1 cellular context compared by ENCODE assay signal in the genomic region with DNA sequence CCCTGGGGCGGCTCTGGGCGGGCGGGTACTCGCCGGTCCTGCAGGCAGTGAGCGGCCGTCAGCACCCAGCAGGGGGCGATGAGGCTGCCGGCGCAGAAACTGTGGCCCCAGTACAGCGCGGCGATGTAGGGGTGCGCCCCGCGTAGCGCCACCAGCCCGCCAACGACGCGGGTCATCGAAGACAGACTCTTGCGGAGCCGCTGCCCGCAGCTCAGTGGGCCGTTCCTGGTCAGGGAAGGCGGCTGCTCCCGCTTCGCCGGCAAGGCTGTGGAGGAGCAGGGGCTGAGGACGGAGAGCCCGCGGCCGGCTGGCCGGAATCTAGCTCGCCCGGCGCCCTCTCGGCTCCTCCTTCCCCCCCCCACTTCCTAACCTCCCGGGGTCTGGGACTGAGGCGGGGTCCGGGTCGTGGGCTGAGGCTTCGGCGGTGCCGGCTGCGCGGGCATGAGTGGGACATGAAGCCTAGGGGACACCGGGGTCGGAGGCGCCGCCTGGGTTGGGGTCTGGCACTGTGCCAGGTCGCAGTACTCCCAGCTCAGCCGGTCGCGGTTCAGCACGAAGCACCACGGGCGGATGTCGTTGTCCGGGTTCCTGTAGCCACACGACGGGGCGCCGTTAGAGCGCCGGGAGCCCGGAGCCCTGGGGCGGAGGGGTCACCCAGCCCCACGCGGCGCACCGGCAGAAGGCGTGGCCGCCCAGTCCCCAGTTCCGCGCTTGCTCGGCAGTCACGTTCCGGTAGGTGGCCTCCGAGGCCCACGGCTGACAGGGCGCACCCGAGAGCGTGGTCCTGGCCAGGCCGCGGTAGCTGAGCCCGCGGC.
TF ChIP-seq lines count a peak whose summit lies in the region.

No MANE protein-coding gene starts in this region.

TF ChIP-seq in K562, 482 proteins besides CTCF, POLR2A, EP300 and RAD21 (continues in another document):
- TF ChIP-seq RCOR1 (IDR thresholded peaks at IDR 0.05; ENCODE audit: borderline replicate concordance in 1 of 2, low read depth in 2 of 2, low read length in 2 of 2), result peak in 1 of 2 experiments; percentile 56; a peak in 3 of 4 replicates
- TF ChIP-seq, protein P1, sequence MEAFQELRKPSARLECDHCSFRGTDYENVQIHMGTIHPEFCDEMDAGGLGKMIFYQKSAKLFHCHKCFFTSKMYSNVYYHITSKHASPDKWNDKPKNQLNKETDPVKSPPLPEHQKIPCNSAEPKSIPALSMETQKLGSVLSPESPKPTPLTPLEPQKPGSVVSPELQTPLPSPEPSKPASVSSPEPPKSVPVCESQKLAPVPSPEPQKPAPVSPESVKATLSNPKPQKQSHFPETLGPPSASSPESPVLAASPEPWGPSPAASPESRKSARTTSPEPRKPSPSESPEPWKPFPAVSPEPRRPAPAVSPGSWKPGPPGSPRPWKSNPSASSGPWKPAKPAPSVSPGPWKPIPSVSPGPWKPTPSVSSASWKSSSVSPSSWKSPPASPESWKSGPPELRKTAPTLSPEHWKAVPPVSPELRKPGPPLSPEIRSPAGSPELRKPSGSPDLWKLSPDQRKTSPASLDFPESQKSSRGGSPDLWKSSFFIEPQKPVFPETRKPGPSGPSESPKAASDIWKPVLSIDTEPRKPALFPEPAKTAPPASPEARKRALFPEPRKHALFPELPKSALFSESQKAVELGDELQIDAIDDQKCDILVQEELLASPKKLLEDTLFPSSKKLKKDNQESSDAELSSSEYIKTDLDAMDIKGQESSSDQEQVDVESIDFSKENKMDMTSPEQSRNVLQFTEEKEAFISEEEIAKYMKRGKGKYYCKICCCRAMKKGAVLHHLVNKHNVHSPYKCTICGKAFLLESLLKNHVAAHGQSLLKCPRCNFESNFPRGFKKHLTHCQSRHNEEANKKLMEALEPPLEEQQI (IDR thresholded peaks at IDR 0.05), result no peak
- TF ChIP-seq TCF3 (CRISPR knock-in tag; IDR thresholded peaks at IDR 0.05), result peak; percentile 58
- no peak for TF ChIP-seq EZH2 (IDR thresholded peaks at IDR 0.05; ENCODE audit: borderline replicate concordance, low read depth, low read length)
- TF ChIP-seq, protein P2, sequence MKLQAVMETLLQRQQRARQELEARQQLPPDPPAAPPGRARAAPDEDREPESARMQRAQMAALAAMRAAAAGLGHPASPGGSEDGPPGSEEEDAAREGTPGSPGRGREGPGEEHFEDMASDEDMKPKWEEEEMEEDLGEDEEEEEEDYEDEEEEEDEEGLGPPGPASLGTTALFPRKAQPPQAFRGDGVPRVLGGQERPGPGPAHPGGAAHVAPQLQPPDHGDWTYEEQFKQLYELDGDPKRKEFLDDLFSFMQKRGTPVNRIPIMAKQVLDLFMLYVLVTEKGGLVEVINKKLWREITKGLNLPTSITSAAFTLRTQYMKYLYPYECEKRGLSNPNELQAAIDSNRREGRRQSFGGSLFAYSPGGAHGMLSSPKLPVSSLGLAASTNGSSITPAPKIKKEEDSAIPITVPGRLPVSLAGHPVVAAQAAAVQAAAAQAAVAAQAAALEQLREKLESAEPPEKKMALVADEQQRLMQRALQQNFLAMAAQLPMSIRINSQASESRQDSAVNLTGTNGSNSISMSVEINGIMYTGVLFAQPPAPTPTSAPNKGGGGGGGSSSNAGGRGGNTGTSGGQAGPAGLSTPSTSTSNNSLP (IDR thresholded peaks at IDR 0.05; ENCODE audit: borderline replicate concordance, low read depth, low read length), result no peak
- TF ChIP-seq GABPB1 (CRISPR knock-in tag; IDR thresholded peaks at IDR 0.05), result peak; percentile 74
- TF ChIP-seq, protein P3, sequence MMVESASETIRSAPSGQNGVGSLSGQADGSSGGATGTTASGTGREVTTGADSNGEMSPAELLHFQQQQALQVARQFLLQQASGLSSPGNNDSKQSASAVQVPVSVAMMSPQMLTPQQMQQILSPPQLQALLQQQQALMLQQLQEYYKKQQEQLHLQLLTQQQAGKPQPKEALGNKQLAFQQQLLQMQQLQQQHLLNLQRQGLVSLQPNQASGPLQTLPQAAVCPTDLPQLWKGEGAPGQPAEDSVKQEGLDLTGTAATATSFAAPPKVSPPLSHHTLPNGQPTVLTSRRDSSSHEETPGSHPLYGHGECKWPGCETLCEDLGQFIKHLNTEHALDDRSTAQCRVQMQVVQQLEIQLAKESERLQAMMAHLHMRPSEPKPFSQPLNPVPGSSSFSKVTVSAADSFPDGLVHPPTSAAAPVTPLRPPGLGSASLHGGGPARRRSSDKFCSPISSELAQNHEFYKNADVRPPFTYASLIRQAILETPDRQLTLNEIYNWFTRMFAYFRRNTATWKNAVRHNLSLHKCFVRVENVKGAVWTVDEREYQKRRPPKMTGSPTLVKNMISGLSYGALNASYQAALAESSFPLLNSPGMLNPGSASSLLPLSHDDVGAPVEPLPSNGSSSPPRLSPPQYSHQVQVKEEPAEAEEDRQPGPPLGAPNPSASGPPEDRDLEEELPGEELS (CRISPR knock-in tag; IDR thresholded peaks at IDR 0.05; ENCODE audit: borderline replicate concordance), result no peak
- peak; percentile 72 for TF ChIP-seq KDM5B (IDR thresholded peaks at IDR 0.05; ENCODE audit: insufficient replicate concordance, low read depth, low read length)
- no peak for TF ChIP-seq NFE2L1 (tag; IDR thresholded peaks at IDR 0.05; ENCODE audit: borderline replicate concordance, low read depth)
- no peak for TF ChIP-seq NR2C2 (CRISPR knock-in tag; IDR thresholded peaks at IDR 0.05)
- TF ChIP-seq NR2C2 (tag; IDR thresholded peaks at IDR 0.05), result peak; percentile 70
- TF ChIP-seq RUNX1 (IDR thresholded peaks at IDR 0.05; ENCODE audit: low read depth), result no peak
- no peak for TF ChIP-seq SRSF9 (IDR thresholded peaks at IDR 0.05; ENCODE audit: borderline replicate concordance, low read depth, low read length)
- TF ChIP-seq, protein P4, sequence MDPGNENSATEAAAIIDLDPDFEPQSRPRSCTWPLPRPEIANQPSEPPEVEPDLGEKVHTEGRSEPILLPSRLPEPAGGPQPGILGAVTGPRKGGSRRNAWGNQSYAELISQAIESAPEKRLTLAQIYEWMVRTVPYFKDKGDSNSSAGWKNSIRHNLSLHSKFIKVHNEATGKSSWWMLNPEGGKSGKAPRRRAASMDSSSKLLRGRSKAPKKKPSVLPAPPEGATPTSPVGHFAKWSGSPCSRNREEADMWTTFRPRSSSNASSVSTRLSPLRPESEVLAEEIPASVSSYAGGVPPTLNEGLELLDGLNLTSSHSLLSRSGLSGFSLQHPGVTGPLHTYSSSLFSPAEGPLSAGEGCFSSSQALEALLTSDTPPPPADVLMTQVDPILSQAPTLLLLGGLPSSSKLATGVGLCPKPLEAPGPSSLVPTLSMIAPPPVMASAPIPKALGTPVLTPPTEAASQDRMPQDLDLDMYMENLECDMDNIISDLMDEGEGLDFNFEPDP (CRISPR knock-in tag; IDR thresholded peaks at IDR 0.05), result no peak
- TF ChIP-seq PHTF2 (CRISPR knock-in tag; IDR thresholded peaks at IDR 0.05), result no peak
- TF ChIP-seq PHF20 (IDR thresholded peaks at IDR 0.05; ENCODE audit: partially characterized antibody), result peak; percentile 71
- TF ChIP-seq CREB1 (IDR thresholded peaks at IDR 0.05), result peak; percentile 29; the same call in 1 of the 2 replicates
- TF ChIP-seq CREB1 (CRISPR knock-in tag; IDR thresholded peaks at IDR 0.05), result peak; percentile 68; the same call in 1 of the 2 replicates
- TF ChIP-seq, protein P5, sequence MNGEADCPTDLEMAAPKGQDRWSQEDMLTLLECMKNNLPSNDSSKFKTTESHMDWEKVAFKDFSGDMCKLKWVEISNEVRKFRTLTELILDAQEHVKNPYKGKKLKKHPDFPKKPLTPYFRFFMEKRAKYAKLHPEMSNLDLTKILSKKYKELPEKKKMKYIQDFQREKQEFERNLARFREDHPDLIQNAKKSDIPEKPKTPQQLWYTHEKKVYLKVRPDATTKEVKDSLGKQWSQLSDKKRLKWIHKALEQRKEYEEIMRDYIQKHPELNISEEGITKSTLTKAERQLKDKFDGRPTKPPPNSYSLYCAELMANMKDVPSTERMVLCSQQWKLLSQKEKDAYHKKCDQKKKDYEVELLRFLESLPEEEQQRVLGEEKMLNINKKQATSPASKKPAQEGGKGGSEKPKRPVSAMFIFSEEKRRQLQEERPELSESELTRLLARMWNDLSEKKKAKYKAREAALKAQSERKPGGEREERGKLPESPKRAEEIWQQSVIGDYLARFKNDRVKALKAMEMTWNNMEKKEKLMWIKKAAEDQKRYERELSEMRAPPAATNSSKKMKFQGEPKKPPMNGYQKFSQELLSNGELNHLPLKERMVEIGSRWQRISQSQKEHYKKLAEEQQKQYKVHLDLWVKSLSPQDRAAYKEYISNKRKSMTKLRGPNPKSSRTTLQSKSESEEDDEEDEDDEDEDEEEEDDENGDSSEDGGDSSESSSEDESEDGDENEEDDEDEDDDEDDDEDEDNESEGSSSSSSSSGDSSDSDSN (IDR thresholded peaks at IDR 0.05; ENCODE audit: borderline replicate concordance in 1 of 2, low read depth in 2 of 2, low read length in 2 of 2), result peak; percentile 41 to 83; a peak in 2 of 4 replicates
- TF ChIP-seq, protein P6, sequence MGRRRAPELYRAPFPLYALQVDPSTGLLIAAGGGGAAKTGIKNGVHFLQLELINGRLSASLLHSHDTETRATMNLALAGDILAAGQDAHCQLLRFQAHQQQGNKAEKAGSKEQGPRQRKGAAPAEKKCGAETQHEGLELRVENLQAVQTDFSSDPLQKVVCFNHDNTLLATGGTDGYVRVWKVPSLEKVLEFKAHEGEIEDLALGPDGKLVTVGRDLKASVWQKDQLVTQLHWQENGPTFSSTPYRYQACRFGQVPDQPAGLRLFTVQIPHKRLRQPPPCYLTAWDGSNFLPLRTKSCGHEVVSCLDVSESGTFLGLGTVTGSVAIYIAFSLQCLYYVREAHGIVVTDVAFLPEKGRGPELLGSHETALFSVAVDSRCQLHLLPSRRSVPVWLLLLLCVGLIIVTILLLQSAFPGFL (CRISPR knock-in tag; IDR thresholded peaks at IDR 0.05), result 0 out of 2 replicates have a peak, but pooled peaks have one; percentile 78
- TF ChIP-seq, protein P7, sequence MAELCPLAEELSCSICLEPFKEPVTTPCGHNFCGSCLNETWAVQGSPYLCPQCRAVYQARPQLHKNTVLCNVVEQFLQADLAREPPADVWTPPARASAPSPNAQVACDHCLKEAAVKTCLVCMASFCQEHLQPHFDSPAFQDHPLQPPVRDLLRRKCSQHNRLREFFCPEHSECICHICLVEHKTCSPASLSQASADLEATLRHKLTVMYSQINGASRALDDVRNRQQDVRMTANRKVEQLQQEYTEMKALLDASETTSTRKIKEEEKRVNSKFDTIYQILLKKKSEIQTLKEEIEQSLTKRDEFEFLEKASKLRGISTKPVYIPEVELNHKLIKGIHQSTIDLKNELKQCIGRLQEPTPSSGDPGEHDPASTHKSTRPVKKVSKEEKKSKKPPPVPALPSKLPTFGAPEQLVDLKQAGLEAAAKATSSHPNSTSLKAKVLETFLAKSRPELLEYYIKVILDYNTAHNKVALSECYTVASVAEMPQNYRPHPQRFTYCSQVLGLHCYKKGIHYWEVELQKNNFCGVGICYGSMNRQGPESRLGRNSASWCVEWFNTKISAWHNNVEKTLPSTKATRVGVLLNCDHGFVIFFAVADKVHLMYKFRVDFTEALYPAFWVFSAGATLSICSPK (IDR thresholded peaks at IDR 0.05; ENCODE audit: borderline replicate concordance), result no peak
- TF ChIP-seq SLC30A9 (CRISPR knock-in tag; IDR thresholded peaks at IDR 0.05), result no peak
- TF ChIP-seq DACH1 (IDR thresholded peaks at IDR 0.05; ENCODE audit: partially characterized antibody), result no peak
- TF ChIP-seq KDM1A (IDR thresholded peaks at IDR 0.05), result no peak
- TF ChIP-seq, protein P8, sequence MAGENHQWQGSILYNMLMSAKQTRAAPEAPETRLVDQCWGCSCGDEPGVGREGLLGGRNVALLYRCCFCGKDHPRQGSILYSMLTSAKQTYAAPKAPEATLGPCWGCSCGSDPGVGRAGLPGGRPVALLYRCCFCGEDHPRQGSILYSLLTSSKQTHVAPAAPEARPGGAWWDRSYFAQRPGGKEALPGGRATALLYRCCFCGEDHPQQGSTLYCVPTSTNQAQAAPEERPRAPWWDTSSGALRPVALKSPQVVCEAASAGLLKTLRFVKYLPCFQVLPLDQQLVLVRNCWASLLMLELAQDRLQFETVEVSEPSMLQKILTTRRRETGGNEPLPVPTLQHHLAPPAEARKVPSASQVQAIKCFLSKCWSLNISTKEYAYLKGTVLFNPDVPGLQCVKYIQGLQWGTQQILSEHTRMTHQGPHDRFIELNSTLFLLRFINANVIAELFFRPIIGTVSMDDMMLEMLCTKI (IDR thresholded peaks at IDR 0.05; ENCODE audit: partially characterized antibody), result no peak
- no peak for TF ChIP-seq BRD9 (IDR thresholded peaks at IDR 0.05; ENCODE audit: low read depth, partially characterized antibody)
- no peak for TF ChIP-seq RHOXF2B (CRISPR knock-in tag; conservative IDR thresholded peaks at IDR 0.05)
- TF ChIP-seq, protein P9, sequence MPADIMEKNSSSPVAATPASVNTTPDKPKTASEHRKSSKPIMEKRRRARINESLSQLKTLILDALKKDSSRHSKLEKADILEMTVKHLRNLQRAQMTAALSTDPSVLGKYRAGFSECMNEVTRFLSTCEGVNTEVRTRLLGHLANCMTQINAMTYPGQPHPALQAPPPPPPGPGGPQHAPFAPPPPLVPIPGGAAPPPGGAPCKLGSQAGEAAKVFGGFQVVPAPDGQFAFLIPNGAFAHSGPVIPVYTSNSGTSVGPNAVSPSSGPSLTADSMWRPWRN (IDR thresholded peaks at IDR 0.05; ENCODE audit: low read depth), result no peak
- TF ChIP-seq NONO (IDR thresholded peaks at IDR 0.05; ENCODE audit: low read depth in 2 of 2, low read length in 1 of 2), result peak; percentile 57 to 72; a peak in 3 of 4 replicates
- peak; percentile 74; the same call in 1 of the 2 replicates for TF ChIP-seq HNRNPL (IDR thresholded peaks at IDR 0.05; ENCODE audit: low read depth, low read length)
- TF ChIP-seq, protein P10, sequence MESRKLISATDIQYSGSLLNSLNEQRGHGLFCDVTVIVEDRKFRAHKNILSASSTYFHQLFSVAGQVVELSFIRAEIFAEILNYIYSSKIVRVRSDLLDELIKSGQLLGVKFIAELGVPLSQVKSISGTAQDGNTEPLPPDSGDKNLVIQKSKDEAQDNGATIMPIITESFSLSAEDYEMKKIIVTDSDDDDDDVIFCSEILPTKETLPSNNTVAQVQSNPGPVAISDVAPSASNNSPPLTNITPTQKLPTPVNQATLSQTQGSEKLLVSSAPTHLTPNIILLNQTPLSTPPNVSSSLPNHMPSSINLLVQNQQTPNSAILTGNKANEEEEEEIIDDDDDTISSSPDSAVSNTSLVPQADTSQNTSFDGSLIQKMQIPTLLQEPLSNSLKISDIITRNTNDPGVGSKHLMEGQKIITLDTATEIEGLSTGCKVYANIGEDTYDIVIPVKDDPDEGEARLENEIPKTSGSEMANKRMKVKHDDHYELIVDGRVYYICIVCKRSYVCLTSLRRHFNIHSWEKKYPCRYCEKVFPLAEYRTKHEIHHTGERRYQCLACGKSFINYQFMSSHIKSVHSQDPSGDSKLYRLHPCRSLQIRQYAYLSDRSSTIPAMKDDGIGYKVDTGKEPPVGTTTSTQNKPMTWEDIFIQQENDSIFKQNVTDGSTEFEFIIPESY (CRISPR knock-in tag; IDR thresholded peaks at IDR 0.05), result peak; percentile 66
- TF ChIP-seq, protein P11, sequence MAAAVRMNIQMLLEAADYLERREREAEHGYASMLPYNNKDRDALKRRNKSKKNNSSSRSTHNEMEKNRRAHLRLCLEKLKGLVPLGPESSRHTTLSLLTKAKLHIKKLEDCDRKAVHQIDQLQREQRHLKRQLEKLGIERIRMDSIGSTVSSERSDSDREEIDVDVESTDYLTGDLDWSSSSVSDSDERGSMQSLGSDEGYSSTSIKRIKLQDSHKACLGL (CRISPR knock-in tag; IDR thresholded peaks at IDR 0.05; ENCODE audit: borderline replicate concordance, poor library complexity, severe bottlenecking), result peak; percentile 55
- peak; percentile 85 for TF ChIP-seq KLF13 (tag; IDR thresholded peaks at IDR 0.05; ENCODE audit: borderline replicate concordance, low read depth)
- peak; percentile 100 for TF ChIP-seq NFIC (IDR thresholded peaks at IDR 0.05)
- TF ChIP-seq HMGN3 (IDR thresholded peaks at IDR 0.05; ENCODE audit: borderline replicate concordance, extremely low read depth, insufficient read length, low read depth, low read length), result peak; percentile 66
- no peak for TF ChIP-seq DDX20 (tag; IDR thresholded peaks at IDR 0.05; ENCODE audit: low read depth)
- no peak for TF ChIP-seq PTTG1 (tag; IDR thresholded peaks at IDR 0.05; ENCODE audit: low read depth)
- no peak for TF ChIP-seq SMARCC2 (IDR thresholded peaks at IDR 0.05; ENCODE audit: low read depth)
